ENCODE assay signal across 23 cellular contexts in genomic region chr2:29040552-29040951, GRCh38. TPM values are rescaled to one million over a fixed set of nuclear protein-coding genes. Genes with fewer than 3 reads are reported as not detected.
"Had no signal": no experiment of that assay in that cellular context is flagged by ENCODE, and none has a peak within 500 bp of the region (broad histone marks: within the 10 kb centered on the region; RNA-seq: fewer than 3 reads in every experiment).

No MANE protein-coding gene starts in this region.

- H3K27me3 Mint-ChIP-seq: activated B cell treated with CpG ODN at 0.5 μM for 24 hours; activated CD4-positive, alpha-beta memory T cell treated with anti-CD3 and anti-CD28 coated beads, Interleukin-2, amount 10 ng/mL, durations not matched to agents 7 days and 5 days; activated CD8-positive, alpha-beta memory T cell treated with anti-CD3 and anti-CD28 coated beads, Interleukin-2, amount 10 ng/mL, durations not matched to agents 7 days and 5 days; activated naive CD4-positive, alpha-beta T cell treated with anti-CD3 and anti-CD28 coated beads, Interleukin-2, amount 50 U/mL, for 24 hours; stimulated activated naive CD8-positive, alpha-beta T cell treated with anti-CD3 and anti-CD28 coated beads, Interleukin-15, Interleukin-2, amounts not matched to agents 100 ng/mL and 50 ng/mL, for 24 hours had no signal

- H3K4me1 ChIP-seq: breast epithelium, neural progenitor cell had no signal

- H3K27ac Mint-ChIP-seq: activated B cell treated with CpG ODN at 0.5 μM for 24 hours; activated CD4-positive, alpha-beta memory T cell treated with anti-CD3 and anti-CD28 coated beads, Interleukin-2, amount 10 ng/mL, durations not matched to agents 7 days and 5 days; activated CD8-positive, alpha-beta memory T cell treated with anti-CD3 and anti-CD28 coated beads, Interleukin-2, amount 10 ng/mL, durations not matched to agents 7 days and 5 days; activated naive CD4-positive, alpha-beta T cell treated with anti-CD3 and anti-CD28 coated beads, Interleukin-2, amount 50 U/mL, for 24 hours; activated T-helper 2 cell treated with anti-CD3 and anti-CD28 coated beads, Interferon-gamma antibody, Interleukin-2, Interleukin-4, amounts not matched to agents 10 μg/mL and 5 μg/mL and 100 μg/mL, durations not matched to agents 14 hours and 24 hours and 36 hours; neural progenitor cell; stimulated activated naive CD8-positive, alpha-beta T cell treated with anti-CD3 and anti-CD28 coated beads, Interleukin-15, Interleukin-2, amounts not matched to agents 100 ng/mL and 50 ng/mL, for 24 hours had no signal

- H3K9me3 Mint-ChIP-seq: activated B cell treated with CpG ODN at 0.5 μM for 24 hours; activated CD4-positive, alpha-beta memory T cell treated with anti-CD3 and anti-CD28 coated beads, Interleukin-2, amount 10 ng/mL, durations not matched to agents 7 days and 5 days; activated naive CD4-positive, alpha-beta T cell treated with anti-CD3 and anti-CD28 coated beads, Interleukin-2, amount 50 U/mL, for 24 hours; activated T-helper 2 cell treated with anti-CD3 and anti-CD28 coated beads, Interferon-gamma antibody, Interleukin-2, Interleukin-4, amounts not matched to agents 10 μg/mL and 5 μg/mL and 100 μg/mL, durations not matched to agents 14 hours and 24 hours and 36 hours; stimulated activated naive CD8-positive, alpha-beta T cell treated with anti-CD3 and anti-CD28 coated beads, Interleukin-15, Interleukin-2, amounts not matched to agents 100 ng/mL and 50 ng/mL, for 24 hours had no signal

- ATAC-seq: activated CD8-positive, alpha-beta memory T cell treated with anti-CD3 and anti-CD28 coated beads, Interleukin-2, amount 10 ng/mL, durations not matched to agents 7 days and 5 days; gastroesophageal sphincter; heart right ventricle had no signal

- H3K27ac ChIP-seq: breast epithelium, heart right ventricle, neural progenitor cell, prostate gland, skin epidermis, suprapubic skin, transverse colon, uterus had no signal

- H3K36me3 ChIP-seq: breast epithelium, neural progenitor cell, prostate gland, suprapubic skin, transverse colon, uterus had no signal

- H3K4me3 Mint-ChIP-seq: activated B cell treated with CpG ODN at 0.5 μM for 24 hours; activated CD4-positive, alpha-beta memory T cell treated with anti-CD3 and anti-CD28 coated beads, Interleukin-2, amount 10 ng/mL, durations not matched to agents 7 days and 5 days; activated CD8-positive, alpha-beta memory T cell treated with anti-CD3 and anti-CD28 coated beads, Interleukin-2, amount 10 ng/mL, durations not matched to agents 7 days and 5 days; activated naive CD4-positive, alpha-beta T cell treated with anti-CD3 and anti-CD28 coated beads, Interleukin-2, amount 50 U/mL, for 24 hours; neural progenitor cell; stimulated activated naive CD8-positive, alpha-beta T cell treated with anti-CD3 and anti-CD28 coated beads, Interleukin-15, Interleukin-2, amounts not matched to agents 100 ng/mL and 50 ng/mL, for 24 hours had no signal

- H3K9me3 ChIP-seq: breast epithelium, gastroesophageal sphincter, heart right ventricle, prostate gland, suprapubic skin, transverse colon, uterus had no signal

- H3K27me3 ChIP-seq: breast epithelium, gastroesophageal sphincter, heart right ventricle, neural progenitor cell, suprapubic skin, transverse colon, uterus had no signal

- H3K36me3 Mint-ChIP-seq: activated naive CD4-positive, alpha-beta T cell treated with anti-CD3 and anti-CD28 coated beads, Interleukin-2, amount 50 U/mL, for 24 hours; neural progenitor cell had no signal

- H3K4me1 Mint-ChIP-seq: activated B cell treated with CpG ODN at 0.5 μM for 24 hours; activated naive CD4-positive, alpha-beta T cell treated with anti-CD3 and anti-CD28 coated beads, Interleukin-2, amount 50 U/mL, for 24 hours had no signal

- H3K4me3 ChIP-seq: breast epithelium, gastroesophageal sphincter, heart right ventricle, neural progenitor cell, prostate gland, skin epidermis, suprapubic skin, transverse colon, uterus had no signal

- DNase-seq: activated B cell treated with CpG ODN at 0.5 μM for 24 hours; activated CD4-positive, alpha-beta memory T cell treated with anti-CD3 and anti-CD28 coated beads, Interleukin-2, amount 10 ng/mL, durations not matched to agents 7 days and 5 days; activated CD4-positive, alpha-beta T cell treated with anti-CD3 and anti-CD28 coated beads for 48 hours; activated CD8-positive, alpha-beta memory T cell treated with anti-CD3 and anti-CD28 coated beads, Interleukin-2, amount 10 ng/mL, durations not matched to agents 7 days and 5 days; activated T-cell treated with anti-CD3 and anti-CD28 coated beads, Interleukin-2, amount 50 U/mL, for 1 hour; cerebellar nuclear complex; cortex of kidney; heart right ventricle; left ventricle myocardium superior; right cardiac atrium; transverse colon; uterus had no signal

RNA-seq across cellular contexts. Expression of gene PCARE, which starts 33.8 kb away (rescaled TPM):
- total RNA-seq: activated B cell treated with CpG ODN at 0.5 μM for 24 hours; activated CD4-positive, alpha-beta memory T cell treated with anti-CD3 and anti-CD28 coated beads, Interleukin-2, amount 10 ng/mL, durations not matched to agents 7 days and 5 days; activated CD8-positive, alpha-beta memory T cell treated with anti-CD3 and anti-CD28 coated beads, Interleukin-2, amount 10 ng/mL, durations not matched to agents 7 days and 5 days; activated T-helper 2 cell treated with anti-CD3 and anti-CD28 coated beads, Interferon-gamma antibody, Interleukin-2, Interleukin-4, amounts not matched to agents 10 μg/mL and 5 μg/mL and 100 μg/mL, durations not matched to agents 14 hours and 24 hours and 36 hours; astrocyte; breast epithelium; osteoblast; prostate gland; uterus had no signal

RNA-seq across cellular contexts. Expression of gene TOGARAM2, which starts 59.5 kb away (rescaled TPM):
- total RNA-seq: activated B cell treated with CpG ODN at 0.5 μM for 24 hours had no signal
